ENCODE assay signal across 8 cellular contexts in the genomic region with DNA sequence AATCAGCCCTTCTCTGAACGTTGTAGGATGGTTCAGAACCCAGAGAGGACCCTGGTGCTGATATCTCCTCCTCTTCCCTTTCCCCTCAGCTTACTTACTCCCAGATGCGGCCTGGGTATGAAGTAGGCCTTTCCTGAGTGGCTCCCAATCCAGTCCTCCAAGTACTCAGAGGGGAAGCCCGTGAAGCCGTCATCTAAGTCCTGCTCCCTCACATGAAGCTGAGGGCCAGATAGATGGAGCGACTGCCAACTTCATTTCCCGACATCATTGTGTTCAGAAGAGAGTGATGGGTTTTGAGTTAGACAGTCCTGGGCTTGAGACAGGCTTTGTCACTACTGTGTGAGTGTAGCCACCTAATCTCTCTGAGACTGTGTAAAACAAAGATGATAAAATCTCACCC. TPM values are rescaled to one million over a fixed set of nuclear protein-coding genes. Genes with fewer than 3 reads are reported as not detected.
DNase-seq lines count a peak whose midpoint lies in the region; ATAC-seq, FAIRE-seq and TF ChIP-seq lines count a peak whose summit lies in the region.

No MANE protein-coding gene starts in this region.

- no peak for TF ChIP-seq POLR2A in GM12878 (IDR thresholded peaks at IDR 0.05; ENCODE audit: low read depth, low read length)

- no peak for DNase-seq in left ventricle myocardium inferior
- no peak for DNase-seq in Right ventricle myocardium superior
- no peak for DNase-seq in GM12878 (ENCODE audit: low read depth, low spot score)
- no peak for DNase-seq in upper lobe of right lung
- no peak for DNase-seq in NCI-H187 treated with DMSO at 0.1 percent for 48 hours (lab: John Stamatoyannopoulos, UW)

- ATAC-seq in Right ventricle myocardium superior (ENCODE audit: poor library complexity) (no peak), GM12878 (peak; percentile 10), upper lobe of right lung (no peak), GM21576 (IDR thresholded peaks at IDR 0.05; ENCODE audit: unreplicated experiment) (no peak), HG02852 (IDR thresholded peaks at IDR 0.05; ENCODE audit: unreplicated experiment) (no peak)

- POLR2A ChIA-PET in GM12878 (lab: Charles Lee): interaction anchor here (0.5 to 1.7 kb wide), 5 partner anchors 15 to 194 kb away, joined by 3 to 6 read pairs (median 3); no protein-coding TSS in a partner anchor

- SMC1A ChIA-PET in GM12878 (lab: Charles Lee; ENCODE audit: uncharacterized antibody, unreplicated experiment): interaction anchor here (1.0 to 7.9 kb wide), 13 partner anchors 12 to 423 kb away, joined by 3 to 88 read pairs (median 7); a partner anchor contains a TSS

- intact Hi-C loops in left ventricle myocardium inferior (cut with micrococcal nuclease) (no loop called here), Right ventricle myocardium superior (cut with DNase I) (loop anchor here (5.0 kb wide), 1 partner anchor 71 kb away; a partner anchor contains a TSS), GM12878 (cut with micrococcal nuclease; ENCODE audit: unreplicated experiment) (loop anchor here (1.0 to 2.0 kb wide), 4 partner anchors 20 to 424 kb away; no protein-coding TSS in a partner anchor), upper lobe of right lung (cut with DNase I) (no loop called here)

- FAIRE-seq in GM12878 (lab: Jason Lieb, UNC): no peak

- H3K9ac ChIP-seq in GM12878 (ENCODE audit: control insufficient read depth, insufficient read depth, low read length): no peak overlapping the region
- peak overlapping the region; percentile 2 to 83 for H3K9ac ChIP-seq in mucosa of rectum (ENCODE audit: low read depth in 1 of 2, low read length in 2 of 2)

- no peak for TF ChIP-seq EP300 in GM12878 (IDR thresholded peaks at IDR 0.05; ENCODE audit: borderline replicate concordance in 1 of 2, control insufficient read depth in 1 of 2, low read depth in 2 of 2, low read length in 2 of 2)

- TF ChIP-seq CTCF in left ventricle myocardium inferior (IDR thresholded peaks at IDR 0.05; ENCODE audit: borderline replicate concordance): no peak
- no peak for TF ChIP-seq CTCF in GM12878 (IDR thresholded peaks at IDR 0.05 in 2 of 3, conservative IDR thresholded peaks at IDR 0.05 in 1 of 3; ENCODE audit: control insufficient read depth in 2 of 3, extremely low read depth in 1 of 3, insufficient read depth in 1 of 3, low read depth in 3 of 3, low read length in 3 of 3)
- no peak for TF ChIP-seq CTCF in upper lobe of right lung (IDR thresholded peaks at IDR 0.05)

- no TSS peak for BruUV-seq in GM12878 (replicated peaks; lab: Mats Ljungman, UMichigan)

- H3K36me3 ChIP-seq in left ventricle myocardium inferior: no peaks in the 10 kb centered on the region
- no peaks in the 10 kb centered on the region for H3K36me3 ChIP-seq in GM12878 (ENCODE audit: control insufficient read depth in 2 of 2, insufficient read depth in 2 of 2, low read length in 1 of 2)
- no peaks in the 10 kb centered on the region for H3K36me3 ChIP-seq in mucosa of rectum (ENCODE audit: control insufficient read depth in 2 of 2, insufficient read depth in 2 of 2, low read length in 2 of 2)
- no peaks in the 10 kb centered on the region for H3K36me3 ChIP-seq in upper lobe of right lung

- no peaks in the 10 kb centered on the region for H4K20me1 ChIP-seq in GM12878 (ENCODE audit: control insufficient read depth, insufficient read depth)

- H3K27me3 ChIP-seq in left ventricle myocardium inferior (ENCODE audit: low read depth) (no peaks in the 10 kb centered on the region), GM12878 (replicated peaks in 1 of 2; ENCODE audit: control insufficient read depth in 2 of 2, insufficient read depth in 2 of 2, low read length in 1 of 2) (no peaks in the 10 kb centered on the region), mucosa of rectum (ENCODE audit: control insufficient read depth in 2 of 2, insufficient read depth in 2 of 2, low read length in 2 of 2) (no peaks in the 10 kb centered on the region), upper lobe of right lung (no peaks in the 10 kb centered on the region)

- H3K9me3 ChIP-seq in left ventricle myocardium inferior (replicated peaks) (no peaks in the 10 kb centered on the region), GM12878 (replicated peaks; ENCODE audit: control insufficient read depth, insufficient read depth, low read length) (no peaks in the 10 kb centered on the region), mucosa of rectum (ENCODE audit: control insufficient read depth in 2 of 2, low read length in 2 of 2) (no peaks in the 10 kb centered on the region), upper lobe of right lung (no peaks in the 10 kb centered on the region)

- no peak overlapping the region; the same call in 1 of the 2 replicates for H3K4me2 ChIP-seq in GM12878 (ENCODE audit: control insufficient read depth, insufficient read depth)

- CTCF ChIA-PET in GM12878 (lab: Yijun Ruan, JAX): interaction anchor here (0.7 to 5.5 kb wide), 19 partner anchors 9 to 425 kb away, joined by 3 to 136 read pairs (median 8); a partner anchor contains a TSS

- peaks cover 4% of the 10 kb centered on the region; the same call in 1 of the 2 replicates for H3K79me2 ChIP-seq in GM12878 (ENCODE audit: control insufficient read depth, insufficient read depth, low read length)

- H3K27ac ChIP-seq in left ventricle myocardium inferior (replicated peaks): peak overlapping the region; percentile 98
- H3K27ac ChIP-seq in GM12878 (ENCODE audit: control insufficient read depth, insufficient read depth): no peak overlapping the region
- H3K27ac ChIP-seq in mucosa of rectum (ENCODE audit: low read depth in 2 of 2, low read length in 2 of 2): peak overlapping the region in 1 of 2 donors; percentile 88
- H3K27ac ChIP-seq in upper lobe of right lung: no peak overlapping the region

- H3K4me3 ChIP-seq in left ventricle myocardium inferior: peak overlapping the region; percentile 82
- H3K4me3 ChIP-seq in GM12878: no peak overlapping the region
- H3K4me3 ChIP-seq in mucosa of rectum (ENCODE audit: low read length in 2 of 2): no peak overlapping the region
- peak overlapping the region; percentile 76 for H3K4me3 ChIP-seq in upper lobe of right lung

- TF ChIP-seq RAD21 in GM12878 (IDR thresholded peaks at IDR 0.05; ENCODE audit: insufficient read depth, low read depth, low read length): no peak

- in situ Hi-C loops in GM12878 (cut with MboI): no loop called here

- WGBS in GM12878 (ENCODE audit: insufficient coverage, insufficient replicate concordance, low lambda C conversion rate, missing lambda C conversion rate): 88% methylated on average over 6 of the region's 6 CpGs

- H3K4me1 ChIP-seq in left ventricle myocardium inferior: peaks cover 80% of the 10 kb centered on the region
- H3K4me1 ChIP-seq in GM12878 (ENCODE audit: control insufficient read depth, insufficient read depth, low read length): peaks cover 18% of the 10 kb centered on the region
- peaks cover 21 to 32% of the 10 kb centered on the region in 2 donors for H3K4me1 ChIP-seq in mucosa of rectum (ENCODE audit: control insufficient read depth in 2 of 2, insufficient read depth in 2 of 2, low read length in 2 of 2)
- H3K4me1 ChIP-seq in upper lobe of right lung: peaks cover 28% of the 10 kb centered on the region

- RAD21 ChIA-PET in GM12878 (lab: Charles Lee; ENCODE audit: unreplicated experiment): interaction anchor here (0.9 to 3.6 kb wide), 10 partner anchors 9 to 424 kb away, joined by 3 to 28 read pairs (median 8); a partner anchor contains a TSS

- H2AFZ ChIP-seq in GM12878 (ENCODE audit: control insufficient read depth, low read depth, low read length): no peak overlapping the region

TF ChIP-seq in GM12878, 131 proteins besides CTCF, POLR2A, EP300 and RAD21 (continues in another document):
- TF ChIP-seq MEF2A (IDR thresholded peaks at IDR 0.05; ENCODE audit: insufficient read depth, low read depth, low read length) (no peak), CHD1 (IDR thresholded peaks at IDR 0.05; ENCODE audit: low read depth, low read length) (no peak), RBBP5 (conservative IDR thresholded peaks at IDR 0.05) (no peak)

RNA-seq across cellular contexts. Expression of a gene that starts 2.7 kb away (rescaled TPM):
- 22.0 TPM for total RNA-seq in left ventricle myocardium inferior
- total RNA-seq in Right ventricle myocardium superior: 18.8 TPM
- total RNA-seq in GM12878 (2013; cell fraction: nucleolus; rRNA removed): 14.8 and 18.8 TPM in 2 replicates
- 6.2 and 7.0 TPM in 2 replicates for total RNA-seq in GM12878 (2014; rRNA removed)
- total RNA-seq in GM12878 (2014; rRNA removed; fragmentation: Illumina TruSeq; extraction: Trizol): 4.5 TPM in 2 replicates
- total RNA-seq in GM12878 (2021): 5.0 and 5.3 TPM in 2 replicates
- polyA plus RNA-seq in GM12878 (2011; ENCODE audit: low read depth): 1.6 TPM
- 3.9 TPM in 2 replicates for polyA plus RNA-seq in GM12878 (2011; rRNA removed)
- polyA plus RNA-seq in GM12878 (2011; cell fraction: cytosol; rRNA removed): 1.4 and 2.0 TPM in 2 replicates
- polyA plus RNA-seq in GM12878 (2011; cell fraction: nucleus; rRNA removed): 1.7 and 2.2 TPM in 2 replicates
- polyA plus RNA-seq in GM12878 (2012): 3.3 and 3.7 TPM in 2 replicates
- polyA plus RNA-seq in GM12878 (2014; fragmentation: Illumina TruSeq; extraction: Trizol): 2.8 and 3.0 TPM in 2 replicates
- polyA plus RNA-seq in GM12878 (2014; fragmentation: Nextera tagmentation; extraction: Ambion mirVana): 1 to 10 TPM; 1.1 to 1.4 TPM
- 3.5 and 4.7 TPM in 2 replicates for polyA plus RNA-seq in GM12878 (2014; rRNA removed)
- polyA plus RNA-seq in GM12878 (2016; fragmentation: Nextera tagmentation; extraction: Ambion mirVana): 1 to 10 TPM; 8.6 to 8.9 TPM
- 3.4 and 5.5 TPM in 2 replicates for polyA minus RNA-seq in GM12878 (2011; rRNA and poly(A)+ RNA removed)
- 1.5 and 1.7 TPM in 2 replicates for polyA minus RNA-seq in GM12878 (2011; cell fraction: cytosol; rRNA and poly(A)+ RNA removed)
- polyA minus RNA-seq in GM12878 (2011; cell fraction: nucleus; rRNA and poly(A)+ RNA removed): 5.7 and 6.4 TPM in 2 replicates
- 14.4 TPM for total RNA-seq in upper lobe of right lung

RNA-seq across cellular contexts. Expression of a gene that starts 25.0 kb away (rescaled TPM):
- total RNA-seq in left ventricle myocardium inferior: 26.7 TPM
- total RNA-seq in Right ventricle myocardium superior: 24.9 TPM
- total RNA-seq in GM12878 (2013; cell fraction: nucleolus; rRNA removed): 186 and 203 TPM in 2 replicates
- total RNA-seq in GM12878 (2014; rRNA removed): 84.8 and 101 TPM in 2 replicates
- 108 and 109 TPM in 2 replicates for total RNA-seq in GM12878 (2014; rRNA removed; fragmentation: Illumina TruSeq; extraction: Trizol)
- 94.0 and 94.5 TPM in 2 replicates for total RNA-seq in GM12878 (2021)
- polyA plus RNA-seq in GM12878 (2011; ENCODE audit: low read depth): 62.2 TPM
- 120 and 126 TPM in 2 replicates for polyA plus RNA-seq in GM12878 (2011; rRNA removed)
- 60.4 and 84.1 TPM in 2 replicates for polyA plus RNA-seq in GM12878 (2011; cell fraction: cytosol; rRNA removed)
- polyA plus RNA-seq in GM12878 (2011; cell fraction: nucleus; rRNA removed): 148 and 157 TPM in 2 replicates
- polyA plus RNA-seq in GM12878 (2012): 46.4 and 61.3 TPM in 2 replicates
- 119 and 142 TPM in 2 replicates for polyA plus RNA-seq in GM12878 (2014; fragmentation: Illumina TruSeq; extraction: Trizol)
- polyA plus RNA-seq in GM12878 (2014; fragmentation: Nextera tagmentation; extraction: Ambion mirVana): 100 to 1,000 TPM; 244 to 266 TPM
- polyA plus RNA-seq in GM12878 (2014; rRNA removed): 71.6 and 85.0 TPM in 2 replicates
- 100 to 1,000 TPM; 125 to 132 TPM for polyA plus RNA-seq in GM12878 (2016; fragmentation: Nextera tagmentation; extraction: Ambion mirVana)
- 53.4 and 60.9 TPM in 2 replicates for polyA minus RNA-seq in GM12878 (2011; rRNA and poly(A)+ RNA removed)
- polyA minus RNA-seq in GM12878 (2011; cell fraction: cytosol; rRNA and poly(A)+ RNA removed): 22.7 and 31.8 TPM in 2 replicates
- 49.0 and 77.6 TPM in 2 replicates for polyA minus RNA-seq in GM12878 (2011; cell fraction: nucleus; rRNA and poly(A)+ RNA removed)
- 59.6 TPM for total RNA-seq in upper lobe of right lung

Comparison
In these comparisons a context has a peak if more than half of its experiments do, and no peak if none do; other contexts are left out.
1. intact Hi-C loops: an anchor here in Right ventricle myocardium superior (5.0 kb wide) and GM12878 (1.0 to 2.0 kb wide); none called in left ventricle myocardium inferior and upper lobe of right lung.
2. H3K4me3 ChIP-seq: peak in left ventricle myocardium inferior (single experiment) and upper lobe of right lung (single experiment); none in GM12878 (single experiment) and mucosa of rectum (0 of 2).